Comparison of ENCODE assay signal across 34 cellular contexts in genomic region chr20:56867128-56867527, GRCh38.
"Had no signal": no experiment of that assay in that cellular context is flagged by ENCODE, and none has a peak within 500 bp of the region (broad histone marks: within the 10 kb centered on the region; RNA-seq: fewer than 3 reads in every experiment).

No MANE protein-coding gene starts in this region.

- H3K4me1 Mint-ChIP-seq: activated CD4-positive, alpha-beta T cell treated with anti-CD3 and anti-CD28 coated beads, Interleukin-2, amount 10 ng/mL, durations not matched to agents 24 days and 14 days; activated CD8-positive, alpha-beta memory T cell treated with anti-CD3 and anti-CD28 coated beads, Interleukin-2, amount 10 ng/mL, durations not matched to agents 7 days and 5 days; activated naive CD4-positive, alpha-beta T cell treated with anti-CD3 and anti-CD28 coated beads, Interleukin-2, amount 10 ng/mL, durations not matched to agents 7 days and 5 days; activated naive CD8-positive, alpha-beta T cell treated with anti-CD3 and anti-CD28 coated beads, Interleukin-2, amount 50 U/mL, for 24 hours; brain had no signal

- H3K4me2 ChIP-seq: PC-9 had no signal

- H3K4me3 Mint-ChIP-seq: activated CD4-positive, alpha-beta T cell treated with anti-CD3 and anti-CD28 coated beads, Interleukin-2, amount 10 ng/mL, durations not matched to agents 24 days and 14 days; activated CD8-positive, alpha-beta memory T cell treated with anti-CD3 and anti-CD28 coated beads, Interleukin-2, amount 10 ng/mL, durations not matched to agents 7 days and 5 days; activated naive CD4-positive, alpha-beta T cell treated with anti-CD3 and anti-CD28 coated beads, Interleukin-2, amount 10 ng/mL, durations not matched to agents 7 days and 5 days; activated naive CD8-positive, alpha-beta T cell; activated naive CD8-positive, alpha-beta T cell treated with anti-CD3 and anti-CD28 coated beads, Interleukin-2, amount 50 U/mL, for 24 hours; brain had no signal

- H3K9me3 ChIP-seq: SJCRH30 had no signal

- H3K27ac ChIP-seq: PC-9, SJCRH30, SK-N-MC, WERI-Rb-1 had no signal

- H3K4me3 ChIP-seq: MG63, PC-9, SJCRH30, SK-N-MC had no signal

- FAIRE-seq: bronchial epithelial cell, RCC 7860 had no signal

- H3K36me3 ChIP-seq: MG63, SJCRH30, WERI-Rb-1 had no signal

- H3K27me3 Mint-ChIP-seq: activated CD8-positive, alpha-beta memory T cell treated with anti-CD3 and anti-CD28 coated beads, Interleukin-2, amount 10 ng/mL, durations not matched to agents 7 days and 5 days had no signal

- H3K27ac Mint-ChIP-seq: activated CD4-positive, alpha-beta T cell treated with anti-CD3 and anti-CD28 coated beads, Interleukin-2, amount 10 ng/mL, durations not matched to agents 24 days and 14 days; activated CD8-positive, alpha-beta memory T cell treated with anti-CD3 and anti-CD28 coated beads, Interleukin-2, amount 10 ng/mL, durations not matched to agents 7 days and 5 days; activated naive CD4-positive, alpha-beta T cell treated with anti-CD3 and anti-CD28 coated beads, Interleukin-2, amount 10 ng/mL, durations not matched to agents 7 days and 5 days; activated naive CD8-positive, alpha-beta T cell; activated naive CD8-positive, alpha-beta T cell treated with anti-CD3 and anti-CD28 coated beads, Interleukin-2, amount 50 U/mL, for 24 hours; brain had no signal

- H3K36me3 Mint-ChIP-seq: activated CD8-positive, alpha-beta memory T cell treated with anti-CD3 and anti-CD28 coated beads, Interleukin-2, amount 10 ng/mL, durations not matched to agents 7 days and 5 days; activated naive CD4-positive, alpha-beta T cell treated with anti-CD3 and anti-CD28 coated beads, Interleukin-2, amount 10 ng/mL, durations not matched to agents 7 days and 5 days; activated naive CD8-positive, alpha-beta T cell; brain had no signal

- ATAC-seq: activated CD8-positive, alpha-beta memory T cell treated with anti-CD3 and anti-CD28 coated beads, Interleukin-2, amount 10 ng/mL, durations not matched to agents 7 days and 5 days; activated naive CD8-positive, alpha-beta T cell treated with anti-CD3 and anti-CD28 coated beads, Interleukin-2, amount 50 U/mL, for 24 hours had no signal

- H3K27me3 ChIP-seq: MG63 had no signal

- H2AFZ ChIP-seq: PC-9 had no signal

- H3K9me3 Mint-ChIP-seq: activated CD4-positive, alpha-beta T cell treated with anti-CD3 and anti-CD28 coated beads, Interleukin-2, amount 10 ng/mL, durations not matched to agents 24 days and 14 days had no signal

- H3K4me1 ChIP-seq: SJCRH30 had no signal

- DNase-seq: activated CD4-positive, alpha-beta T cell treated with anti-CD3 and anti-CD28 coated beads, Interleukin-2, amount 10 ng/mL, durations not matched to agents 24 days and 14 days; activated CD4-positive, alpha-beta T cell treated with anti-CD3 and anti-CD28 coated beads, Interleukin-2, amount 50 U/mL, for 4 hours; activated CD8-positive, alpha-beta memory T cell treated with anti-CD3 and anti-CD28 coated beads for 24 hours; activated CD8-positive, alpha-beta memory T cell treated with anti-CD3 and anti-CD28 coated beads, Interleukin-2, amount 10 ng/mL, durations not matched to agents 7 days and 5 days; activated CD8-positive, alpha-beta memory T cell treated with anti-CD3 and anti-CD28 coated beads, Interleukin-2, amount 50 U/mL, for 48 hours; activated effector memory CD4-positive, alpha-beta T cell treated with Interleukin-2 at 50 U/mL for 16 hours; activated naive CD4-positive, alpha-beta T cell treated with anti-CD3 and anti-CD28 coated beads, Interleukin-2, amount 10 ng/mL, durations not matched to agents 7 days and 5 days; activated naive CD8-positive, alpha-beta T cell treated with anti-CD3 and anti-CD28 coated beads, Interleukin-2, amount 50 U/mL, for 24 hours; activated T-cell treated with anti-CD3 and anti-CD28 coated beads, Interleukin-2, amount 50 U/mL, for 48 hours; anterior cingulate cortex; caudate nucleus; Kasumi-1; KG1; MG63; NCI-H1048; NCI-H1105 treated with DMSO at 0.1 percent for 48 hours; NCI-H1436; NCI-H1694; NCI-H1930; NCI-H2081 treated with DMSO at 0.1 percent for 48 hours; NCI-H345; NCI-H510A; NCI-H526; NCI-H748 treated with DMSO at 0.1 percent for 48 hours; PC-9; SHP77; SJCRH30; T1000; WERI-Rb-1 had no signal
